Comparison of ENCODE assay signal across 2 cellular contexts in the genomic region with DNA sequence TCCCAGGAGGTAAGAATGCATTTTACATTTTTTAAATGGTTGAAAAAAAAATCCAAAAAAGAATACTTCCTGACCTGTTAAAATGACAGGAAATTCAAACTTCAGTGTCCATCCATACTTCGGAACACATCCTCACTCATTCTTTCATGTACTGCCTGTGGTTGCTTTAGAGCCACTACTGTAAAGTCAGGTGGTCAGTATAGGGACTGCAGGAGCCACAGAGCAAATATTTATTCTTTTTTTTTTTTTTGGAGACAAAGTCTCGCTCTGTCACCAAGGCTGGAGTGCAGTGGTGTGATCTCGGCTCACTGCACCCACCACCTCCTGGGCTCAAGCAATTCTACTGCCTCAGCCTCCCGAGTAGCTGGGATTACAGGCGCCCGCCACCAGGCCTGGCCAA.
TF ChIP-seq lines count a peak whose summit lies in the region.

No MANE protein-coding gene starts in this region.

TF ChIP-seq in K562, 482 proteins besides CTCF, POLR2A, EP300 and RAD21 (continued from another document):
- TF ChIP-seq, protein P1, sequence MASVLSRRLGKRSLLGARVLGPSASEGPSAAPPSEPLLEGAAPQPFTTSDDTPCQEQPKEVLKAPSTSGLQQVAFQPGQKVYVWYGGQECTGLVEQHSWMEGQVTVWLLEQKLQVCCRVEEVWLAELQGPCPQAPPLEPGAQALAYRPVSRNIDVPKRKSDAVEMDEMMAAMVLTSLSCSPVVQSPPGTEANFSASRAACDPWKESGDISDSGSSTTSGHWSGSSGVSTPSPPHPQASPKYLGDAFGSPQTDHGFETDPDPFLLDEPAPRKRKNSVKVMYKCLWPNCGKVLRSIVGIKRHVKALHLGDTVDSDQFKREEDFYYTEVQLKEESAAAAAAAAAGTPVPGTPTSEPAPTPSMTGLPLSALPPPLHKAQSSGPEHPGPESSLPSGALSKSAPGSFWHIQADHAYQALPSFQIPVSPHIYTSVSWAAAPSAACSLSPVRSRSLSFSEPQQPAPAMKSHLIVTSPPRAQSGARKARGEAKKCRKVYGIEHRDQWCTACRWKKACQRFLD (CRISPR knock-in tag; IDR thresholded peaks at IDR 0.05) = no peak
- TF ChIP-seq POLR2G (IDR thresholded peaks at IDR 0.05; ENCODE audit: low read depth, low read length) (0 out of 2 replicates have a peak, but pooled peaks have one; percentile 25), FOXA3 (CRISPR knock-in tag; conservative IDR thresholded peaks at IDR 0.05 in 1 of 2, IDR thresholded peaks at IDR 0.05 in 1 of 2) (no peak)

TF ChIP-seq in HepG2, 621 proteins besides CTCF, POLR2A, EP300 and RAD21 (continued from another document and continues in another):
- TF ChIP-seq, protein P2, sequence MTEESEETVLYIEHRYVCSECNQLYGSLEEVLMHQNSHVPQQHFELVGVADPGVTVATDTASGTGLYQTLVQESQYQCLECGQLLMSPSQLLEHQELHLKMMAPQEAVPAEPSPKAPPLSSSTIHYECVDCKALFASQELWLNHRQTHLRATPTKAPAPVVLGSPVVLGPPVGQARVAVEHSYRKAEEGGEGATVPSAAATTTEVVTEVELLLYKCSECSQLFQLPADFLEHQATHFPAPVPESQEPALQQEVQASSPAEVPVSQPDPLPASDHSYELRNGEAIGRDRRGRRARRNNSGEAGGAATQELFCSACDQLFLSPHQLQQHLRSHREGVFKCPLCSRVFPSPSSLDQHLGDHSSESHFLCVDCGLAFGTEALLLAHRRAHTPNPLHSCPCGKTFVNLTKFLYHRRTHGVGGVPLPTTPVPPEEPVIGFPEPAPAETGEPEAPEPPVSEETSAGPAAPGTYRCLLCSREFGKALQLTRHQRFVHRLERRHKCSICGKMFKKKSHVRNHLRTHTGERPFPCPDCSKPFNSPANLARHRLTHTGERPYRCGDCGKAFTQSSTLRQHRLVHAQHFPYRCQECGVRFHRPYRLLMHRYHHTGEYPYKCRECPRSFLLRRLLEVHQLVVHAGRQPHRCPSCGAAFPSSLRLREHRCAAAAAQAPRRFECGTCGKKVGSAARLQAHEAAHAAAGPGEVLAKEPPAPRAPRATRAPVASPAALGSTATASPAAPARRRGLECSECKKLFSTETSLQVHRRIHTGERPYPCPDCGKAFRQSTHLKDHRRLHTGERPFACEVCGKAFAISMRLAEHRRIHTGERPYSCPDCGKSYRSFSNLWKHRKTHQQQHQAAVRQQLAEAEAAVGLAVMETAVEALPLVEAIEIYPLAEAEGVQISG (CRISPR knock-in tag; IDR thresholded peaks at IDR 0.05) = 0 out of 2 replicates have a peak, but pooled peaks have one; percentile 16
- TF ChIP-seq ZNF264 (CRISPR knock-in tag; IDR thresholded peaks at IDR 0.05) (no peak), TBX2 (CRISPR knock-in tag; IDR thresholded peaks at IDR 0.05; ENCODE audit: borderline replicate concordance) (peak; percentile 47; the same call in 1 of the 2 replicates), RXRB (CRISPR knock-in tag; IDR thresholded peaks at IDR 0.05; ENCODE audit: borderline replicate concordance) (peak; percentile 37; the same call in 1 of the 2 replicates), RCOR2 (CRISPR knock-in tag; IDR thresholded peaks at IDR 0.05) (0 out of 2 replicates have a peak, but pooled peaks have one; percentile 33), XRCC5 (optimal IDR thresholded peaks at IDR 0.05; ENCODE audit: low read length) (no peak), ATF1 (CRISPR knock-in tag; IDR thresholded peaks at IDR 0.05) (no peak), PHB2 (IDR thresholded peaks at IDR 0.05; ENCODE audit: partially characterized antibody) (no peak), ZNF564 (CRISPR knock-in tag; IDR thresholded peaks at IDR 0.05) (no peak), HNRNPLL (IDR thresholded peaks at IDR 0.05; ENCODE audit: low read depth, low read length, poor library complexity, severe bottlenecking) (no peak), WIZ (CRISPR knock-in tag; IDR thresholded peaks at IDR 0.05) (no peak), ZNF839 (CRISPR knock-in tag; IDR thresholded peaks at IDR 0.05; ENCODE audit: borderline replicate concordance) (no peak), MLLT10 (CRISPR knock-in tag; IDR thresholded peaks at IDR 0.05) (no peak), LCORL (IDR thresholded peaks at IDR 0.05) (no peak), LCORL (CRISPR knock-in tag; IDR thresholded peaks at IDR 0.05) (0 out of 2 replicates have a peak, but pooled peaks have one; percentile 43)
- TF ChIP-seq, protein P3, sequence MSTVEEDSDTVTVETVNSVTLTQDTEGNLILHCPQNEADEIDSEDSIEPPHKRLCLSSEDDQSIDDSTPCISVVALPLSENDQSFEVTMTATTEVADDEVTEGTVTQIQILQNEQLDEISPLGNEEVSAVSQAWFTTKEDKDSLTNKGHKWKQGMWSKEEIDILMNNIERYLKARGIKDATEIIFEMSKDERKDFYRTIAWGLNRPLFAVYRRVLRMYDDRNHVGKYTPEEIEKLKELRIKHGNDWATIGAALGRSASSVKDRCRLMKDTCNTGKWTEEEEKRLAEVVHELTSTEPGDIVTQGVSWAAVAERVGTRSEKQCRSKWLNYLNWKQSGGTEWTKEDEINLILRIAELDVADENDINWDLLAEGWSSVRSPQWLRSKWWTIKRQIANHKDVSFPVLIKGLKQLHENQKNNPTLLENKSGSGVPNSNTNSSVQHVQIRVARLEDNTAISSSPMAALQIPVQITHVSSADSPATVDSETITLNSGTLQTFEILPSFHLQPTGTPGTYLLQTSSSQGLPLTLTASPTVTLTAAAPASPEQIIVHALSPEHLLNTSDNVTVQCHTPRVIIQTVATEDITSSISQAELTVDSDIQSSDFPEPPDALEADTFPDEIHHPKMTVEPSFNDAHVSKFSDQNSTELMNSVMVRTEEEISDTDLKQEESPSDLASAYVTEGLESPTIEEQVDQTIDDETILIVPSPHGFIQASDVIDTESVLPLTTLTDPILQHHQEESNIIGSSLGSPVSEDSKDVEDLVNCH (CRISPR knock-in tag; IDR thresholded peaks at IDR 0.05) = no peak
- TF ChIP-seq, protein P4, sequence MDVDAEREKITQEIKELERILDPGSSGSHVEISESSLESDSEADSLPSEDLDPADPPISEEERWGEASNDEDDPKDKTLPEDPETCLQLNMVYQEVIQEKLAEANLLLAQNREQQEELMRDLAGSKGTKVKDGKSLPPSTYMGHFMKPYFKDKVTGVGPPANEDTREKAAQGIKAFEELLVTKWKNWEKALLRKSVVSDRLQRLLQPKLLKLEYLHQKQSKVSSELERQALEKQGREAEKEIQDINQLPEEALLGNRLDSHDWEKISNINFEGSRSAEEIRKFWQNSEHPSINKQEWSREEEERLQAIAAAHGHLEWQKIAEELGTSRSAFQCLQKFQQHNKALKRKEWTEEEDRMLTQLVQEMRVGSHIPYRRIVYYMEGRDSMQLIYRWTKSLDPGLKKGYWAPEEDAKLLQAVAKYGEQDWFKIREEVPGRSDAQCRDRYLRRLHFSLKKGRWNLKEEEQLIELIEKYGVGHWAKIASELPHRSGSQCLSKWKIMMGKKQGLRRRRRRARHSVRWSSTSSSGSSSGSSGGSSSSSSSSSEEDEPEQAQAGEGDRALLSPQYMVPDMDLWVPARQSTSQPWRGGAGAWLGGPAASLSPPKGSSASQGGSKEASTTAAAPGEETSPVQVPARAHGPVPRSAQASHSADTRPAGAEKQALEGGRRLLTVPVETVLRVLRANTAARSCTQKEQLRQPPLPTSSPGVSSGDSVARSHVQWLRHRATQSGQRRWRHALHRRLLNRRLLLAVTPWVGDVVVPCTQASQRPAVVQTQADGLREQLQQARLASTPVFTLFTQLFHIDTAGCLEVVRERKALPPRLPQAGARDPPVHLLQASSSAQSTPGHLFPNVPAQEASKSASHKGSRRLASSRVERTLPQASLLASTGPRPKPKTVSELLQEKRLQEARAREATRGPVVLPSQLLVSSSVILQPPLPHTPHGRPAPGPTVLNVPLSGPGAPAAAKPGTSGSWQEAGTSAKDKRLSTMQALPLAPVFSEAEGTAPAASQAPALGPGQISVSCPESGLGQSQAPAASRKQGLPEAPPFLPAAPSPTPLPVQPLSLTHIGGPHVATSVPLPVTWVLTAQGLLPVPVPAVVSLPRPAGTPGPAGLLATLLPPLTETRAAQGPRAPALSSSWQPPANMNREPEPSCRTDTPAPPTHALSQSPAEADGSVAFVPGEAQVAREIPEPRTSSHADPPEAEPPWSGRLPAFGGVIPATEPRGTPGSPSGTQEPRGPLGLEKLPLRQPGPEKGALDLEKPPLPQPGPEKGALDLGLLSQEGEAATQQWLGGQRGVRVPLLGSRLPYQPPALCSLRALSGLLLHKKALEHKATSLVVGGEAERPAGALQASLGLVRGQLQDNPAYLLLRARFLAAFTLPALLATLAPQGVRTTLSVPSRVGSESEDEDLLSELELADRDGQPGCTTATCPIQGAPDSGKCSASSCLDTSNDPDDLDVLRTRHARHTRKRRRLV (CRISPR knock-in tag; IDR thresholded peaks at IDR 0.05) = no peak
- TF ChIP-seq, protein P5, sequence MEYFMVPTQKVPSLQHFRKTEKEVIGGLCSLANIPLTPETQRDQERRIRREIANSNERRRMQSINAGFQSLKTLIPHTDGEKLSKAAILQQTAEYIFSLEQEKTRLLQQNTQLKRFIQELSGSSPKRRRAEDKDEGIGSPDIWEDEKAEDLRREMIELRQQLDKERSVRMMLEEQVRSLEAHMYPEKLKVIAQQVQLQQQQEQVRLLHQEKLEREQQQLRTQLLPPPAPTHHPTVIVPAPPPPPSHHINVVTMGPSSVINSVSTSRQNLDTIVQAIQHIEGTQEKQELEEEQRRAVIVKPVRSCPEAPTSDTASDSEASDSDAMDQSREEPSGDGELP (IDR thresholded peaks at IDR 0.05; ENCODE audit: borderline replicate concordance, low read depth) = peak; percentile 53; the same call in 1 of the 2 replicates
- TF ChIP-seq, protein P6, sequence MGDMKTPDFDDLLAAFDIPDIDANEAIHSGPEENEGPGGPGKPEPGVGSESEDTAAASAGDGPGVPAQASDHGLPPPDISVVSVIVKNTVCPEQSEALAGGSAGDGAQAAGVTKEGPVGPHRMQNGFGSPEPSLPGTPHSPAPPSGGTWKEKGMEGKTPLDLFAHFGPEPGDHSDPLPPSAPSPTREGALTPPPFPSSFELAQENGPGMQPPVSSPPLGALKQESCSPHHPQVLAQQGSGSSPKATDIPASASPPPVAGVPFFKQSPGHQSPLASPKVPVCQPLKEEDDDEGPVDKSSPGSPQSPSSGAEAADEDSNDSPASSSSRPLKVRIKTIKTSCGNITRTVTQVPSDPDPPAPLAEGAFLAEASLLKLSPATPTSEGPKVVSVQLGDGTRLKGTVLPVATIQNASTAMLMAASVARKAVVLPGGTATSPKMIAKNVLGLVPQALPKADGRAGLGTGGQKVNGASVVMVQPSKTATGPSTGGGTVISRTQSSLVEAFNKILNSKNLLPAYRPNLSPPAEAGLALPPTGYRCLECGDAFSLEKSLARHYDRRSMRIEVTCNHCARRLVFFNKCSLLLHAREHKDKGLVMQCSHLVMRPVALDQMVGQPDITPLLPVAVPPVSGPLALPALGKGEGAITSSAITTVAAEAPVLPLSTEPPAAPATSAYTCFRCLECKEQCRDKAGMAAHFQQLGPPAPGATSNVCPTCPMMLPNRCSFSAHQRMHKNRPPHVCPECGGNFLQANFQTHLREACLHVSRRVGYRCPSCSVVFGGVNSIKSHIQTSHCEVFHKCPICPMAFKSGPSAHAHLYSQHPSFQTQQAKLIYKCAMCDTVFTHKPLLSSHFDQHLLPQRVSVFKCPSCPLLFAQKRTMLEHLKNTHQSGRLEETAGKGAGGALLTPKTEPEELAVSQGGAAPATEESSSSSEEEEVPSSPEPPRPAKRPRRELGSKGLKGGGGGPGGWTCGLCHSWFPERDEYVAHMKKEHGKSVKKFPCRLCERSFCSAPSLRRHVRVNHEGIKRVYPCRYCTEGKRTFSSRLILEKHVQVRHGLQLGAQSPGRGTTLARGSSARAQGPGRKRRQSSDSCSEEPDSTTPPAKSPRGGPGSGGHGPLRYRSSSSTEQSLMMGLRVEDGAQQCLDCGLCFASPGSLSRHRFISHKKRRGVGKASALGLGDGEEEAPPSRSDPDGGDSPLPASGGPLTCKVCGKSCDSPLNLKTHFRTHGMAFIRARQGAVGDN (CRISPR knock-in tag; IDR thresholded peaks at IDR 0.05) = peak; percentile 40
- TF ChIP-seq, protein P7, sequence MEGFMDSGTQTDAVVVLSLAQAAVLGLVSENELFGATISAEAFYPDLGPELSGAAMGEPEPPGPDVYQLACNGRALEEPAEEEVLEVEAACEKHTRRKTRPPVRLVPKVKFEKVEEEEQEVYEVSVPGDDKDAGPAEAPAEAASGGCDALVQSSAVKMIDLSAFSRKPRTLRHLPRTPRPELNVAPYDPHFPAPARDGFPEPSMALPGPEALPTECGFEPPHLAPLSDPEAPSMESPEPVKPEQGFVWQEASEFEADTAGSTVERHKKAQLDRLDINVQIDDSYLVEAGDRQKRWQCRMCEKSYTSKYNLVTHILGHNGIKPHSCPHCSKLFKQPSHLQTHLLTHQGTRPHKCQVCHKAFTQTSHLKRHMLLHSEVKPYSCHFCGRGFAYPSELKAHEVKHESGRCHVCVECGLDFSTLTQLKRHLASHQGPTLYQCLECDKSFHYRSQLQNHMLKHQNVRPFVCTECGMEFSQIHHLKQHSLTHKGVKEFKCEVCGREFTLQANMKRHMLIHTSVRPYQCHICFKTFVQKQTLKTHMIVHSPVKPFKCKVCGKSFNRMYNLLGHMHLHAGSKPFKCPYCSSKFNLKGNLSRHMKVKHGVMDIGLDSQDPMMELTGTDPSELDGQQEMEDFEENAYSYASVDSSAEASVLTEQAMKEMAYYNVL (CRISPR knock-in tag; IDR thresholded peaks at IDR 0.05; ENCODE audit: borderline replicate concordance) = peak; percentile 25; the same call in 1 of the 2 replicates
- TF ChIP-seq, protein P8, sequence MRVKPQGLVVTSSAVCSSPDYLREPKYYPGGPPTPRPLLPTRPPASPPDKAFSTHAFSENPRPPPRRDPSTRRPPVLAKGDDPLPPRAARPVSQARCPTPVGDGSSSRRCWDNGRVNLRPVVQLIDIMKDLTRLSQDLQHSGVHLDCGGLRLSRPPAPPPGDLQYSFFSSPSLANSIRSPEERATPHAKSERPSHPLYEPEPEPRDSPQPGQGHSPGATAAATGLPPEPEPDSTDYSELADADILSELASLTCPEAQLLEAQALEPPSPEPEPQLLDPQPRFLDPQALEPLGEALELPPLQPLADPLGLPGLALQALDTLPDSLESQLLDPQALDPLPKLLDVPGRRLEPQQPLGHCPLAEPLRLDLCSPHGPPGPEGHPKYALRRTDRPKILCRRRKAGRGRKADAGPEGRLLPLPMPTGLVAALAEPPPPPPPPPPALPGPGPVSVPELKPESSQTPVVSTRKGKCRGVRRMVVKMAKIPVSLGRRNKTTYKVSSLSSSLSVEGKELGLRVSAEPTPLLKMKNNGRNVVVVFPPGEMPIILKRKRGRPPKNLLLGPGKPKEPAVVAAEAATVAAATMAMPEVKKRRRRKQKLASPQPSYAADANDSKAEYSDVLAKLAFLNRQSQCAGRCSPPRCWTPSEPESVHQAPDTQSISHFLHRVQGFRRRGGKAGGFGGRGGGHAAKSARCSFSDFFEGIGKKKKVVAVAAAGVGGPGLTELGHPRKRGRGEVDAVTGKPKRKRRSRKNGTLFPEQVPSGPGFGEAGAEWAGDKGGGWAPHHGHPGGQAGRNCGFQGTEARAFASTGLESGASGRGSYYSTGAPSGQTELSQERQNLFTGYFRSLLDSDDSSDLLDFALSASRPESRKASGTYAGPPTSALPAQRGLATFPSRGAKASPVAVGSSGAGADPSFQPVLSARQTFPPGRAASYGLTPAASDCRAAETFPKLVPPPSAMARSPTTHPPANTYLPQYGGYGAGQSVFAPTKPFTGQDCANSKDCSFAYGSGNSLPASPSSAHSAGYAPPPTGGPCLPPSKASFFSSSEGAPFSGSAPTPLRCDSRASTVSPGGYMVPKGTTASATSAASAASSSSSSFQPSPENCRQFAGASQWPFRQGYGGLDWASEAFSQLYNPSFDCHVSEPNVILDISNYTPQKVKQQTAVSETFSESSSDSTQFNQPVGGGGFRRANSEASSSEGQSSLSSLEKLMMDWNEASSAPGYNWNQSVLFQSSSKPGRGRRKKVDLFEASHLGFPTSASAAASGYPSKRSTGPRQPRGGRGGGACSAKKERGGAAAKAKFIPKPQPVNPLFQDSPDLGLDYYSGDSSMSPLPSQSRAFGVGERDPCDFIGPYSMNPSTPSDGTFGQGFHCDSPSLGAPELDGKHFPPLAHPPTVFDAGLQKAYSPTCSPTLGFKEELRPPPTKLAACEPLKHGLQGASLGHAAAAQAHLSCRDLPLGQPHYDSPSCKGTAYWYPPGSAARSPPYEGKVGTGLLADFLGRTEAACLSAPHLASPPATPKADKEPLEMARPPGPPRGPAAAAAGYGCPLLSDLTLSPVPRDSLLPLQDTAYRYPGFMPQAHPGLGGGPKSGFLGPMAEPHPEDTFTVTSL (CRISPR knock-in tag; IDR thresholded peaks at IDR 0.05; ENCODE audit: borderline replicate concordance) = peak; percentile 39; the same call in 1 of the 2 replicates
